16 cellular contexts compared by ENCODE assay signal in genomic region chr7:26379711-26380110, GRCh38.
"Had no signal": no experiment of that assay in that cellular context is flagged by ENCODE, and none has a peak within 500 bp of the region (broad histone marks: within the 10 kb centered on the region; RNA-seq: fewer than 3 reads in every experiment).

No MANE protein-coding gene starts in this region.

- H3K27me3 ChIP-seq: pancreas had no signal

- H3K36me3 ChIP-seq: left ventricle myocardium inferior, pancreas, upper lobe of right lung had no signal

- DNase-seq: activated CD8-positive, alpha-beta memory T cell treated with anti-CD3 and anti-CD28 coated beads for 24 hours; activated CD8-positive, alpha-beta memory T cell treated with anti-CD3 and anti-CD28 coated beads, Interleukin-2, amount 50 U/mL, for 48 hours; activated naive CD4-positive, alpha-beta T cell treated with Interleukin-2 at 50 U/mL for 16 hours; activated naive CD8-positive, alpha-beta T cell treated with anti-CD3 and anti-CD28 coated beads for 36 hours; activated T-cell treated with anti-CD3 and anti-CD28 coated beads, Interleukin-2, amount 50 U/mL, for 4 hours; effector memory CD4-positive, alpha-beta T cell; foreskin melanocyte; left ventricle myocardium inferior; midbrain; pancreas; right cardiac atrium; stimulated activated CD4-positive, alpha-beta T cell treated with anti-CD3 and anti-CD28 coated beads, Interleukin-12 subunit alpha, Interleukin-12 subunit beta, amount 100 ng/mL, for 4 hours; stimulated activated CD4-positive, alpha-beta T cell treated with anti-CD3 and anti-CD28 coated beads, Interleukin-4, amount 100 ng/mL, for 4 hours; stimulated activated naive CD8-positive, alpha-beta T cell treated with anti-CD3 and anti-CD28 coated beads, Interleukin-15, Interleukin-2, amounts not matched to agents 100 U/mL and 50 U/mL, for 24 hours; T-helper 9 cell; upper lobe of right lung had no signal

- H3K4me3 ChIP-seq: left ventricle myocardium inferior, pancreas, upper lobe of right lung had no signal

- H3K9me3 ChIP-seq: left ventricle myocardium inferior, pancreas, upper lobe of right lung had no signal

- H3K27ac ChIP-seq: left ventricle myocardium inferior, pancreas, upper lobe of right lung had no signal
